Comparison of ENCODE assay signal across 9 cellular contexts in genomic region chr12:104460041-104460757, GRCh38. TPM values are rescaled to one million over a fixed set of nuclear protein-coding genes. Genes with fewer than 3 reads are reported as not detected.
A peak's percentile ranks its signal among the peaks of the same experiment; 100 is the strongest.
DNase-seq lines count a peak whose midpoint lies in the region; ATAC-seq and TF ChIP-seq lines count a peak whose summit lies in the region.
"Had no signal": no experiment of that assay in that cellular context is flagged by ENCODE, and none has a peak within 500 bp of the region (broad histone marks: within the 10 kb centered on the region; RNA-seq: fewer than 3 reads in every experiment).

No MANE protein-coding gene starts in this region.

- dilution Hi-C loops in mammary epithelial cell (cut with HindIII; ENCODE audit: low sequenced_read_pairs), result no loop called here

- peak overlapping the region; percentile 92 to 100 (median 96) for H3K4me3 Mint-ChIP-seq in CD4-positive, CD25-positive, alpha-beta regulatory T cell
- peak overlapping the region; percentile 99 for H3K4me3 Mint-ChIP-seq in natural killer cell treated with Interleukin-12 subunit alpha and Interleukin-12 subunit beta and Interleukin-15 and Interleukin-18, amount 100 ng/mL, for 72 hours

- peak overlapping the region; percentile 88 for H3K27ac ChIP-seq in CD4-positive, CD25-positive, alpha-beta regulatory T cell (ENCODE audit: insufficient read depth, low read length, poor library complexity, severe bottlenecking)
- H3K27ac ChIP-seq in KMS-11 (peak overlapping the region; percentile 71), mammary epithelial cell (ENCODE audit: insufficient read depth, low read depth, low read length) (peak overlapping the region; percentile 60)

- 78% methylated on average over 6 of the region's 10 CpGs for WGBS in mammary epithelial cell (ENCODE audit: low coverage, missing lambda C conversion rate)

- in situ Hi-C loops in mammary epithelial cell (cut with MboI; ENCODE audit: low sequenced_read_pairs in 2 of 2), result no loop called here

- H3K9me3 Mint-ChIP-seq in CD4-positive, CD25-positive, alpha-beta regulatory T cell, result peaks cover 0 to 2% (median 0%) of the 10 kb centered on the region in 7 donors
- H3K9me3 Mint-ChIP-seq in natural killer cell treated with Interleukin-12 subunit alpha and Interleukin-12 subunit beta and Interleukin-15 and Interleukin-18, amount 100 ng/mL, for 72 hours, result no peaks in the 10 kb centered on the region

- H3K79me2 ChIP-seq in KMS-11 (ENCODE audit: insufficient read depth, low read depth), result peaks cover 58% of the 10 kb centered on the region
- peaks cover 77% of the 10 kb centered on the region for H3K79me2 ChIP-seq in mammary epithelial cell (ENCODE audit: insufficient read depth, low read length)

- H3K27me3 ChIP-seq in CD4-positive, CD25-positive, alpha-beta regulatory T cell (ENCODE audit: control insufficient read depth, insufficient read depth, low read length), result no peaks in the 10 kb centered on the region
- no peaks in the 10 kb centered on the region for H3K27me3 ChIP-seq in KMS-11 (ENCODE audit: insufficient read depth, low read depth)
- H3K27me3 ChIP-seq in mammary epithelial cell (ENCODE audit: insufficient read depth, low read length), result no peaks in the 10 kb centered on the region

- H4K20me1 ChIP-seq in KMS-11 (ENCODE audit: insufficient read depth) (no peaks in the 10 kb centered on the region), mammary epithelial cell (ENCODE audit: insufficient read depth, low read length) (no peaks in the 10 kb centered on the region)

- TF ChIP-seq CTCF in KMS-11 (conservative IDR thresholded peaks at IDR 0.05; ENCODE audit: low read depth, low read length) (no peak), mammary epithelial cell (conservative IDR thresholded peaks at IDR 0.05 in 1 of 2, IDR thresholded peaks at IDR 0.05 in 1 of 2; ENCODE audit: extremely low read depth in 1 of 2, insufficient read depth in 1 of 2, low read depth in 1 of 2, low read length in 2 of 2) (no peak)

- no TSS peak for BruUV-seq in mammary epithelial cell (replicated peaks; lab: Mats Ljungman, UMichigan)

- no peaks in the 10 kb centered on the region for H3K27me3 Mint-ChIP-seq in CD4-positive, CD25-positive, alpha-beta regulatory T cell
- H3K27me3 Mint-ChIP-seq in natural killer cell treated with Interleukin-12 subunit alpha and Interleukin-12 subunit beta and Interleukin-15 and Interleukin-18, amount 100 ng/mL, for 72 hours, result no peaks in the 10 kb centered on the region

- CTCF ChIA-PET in mammary epithelial cell (lab: Charles Lee; ENCODE audit: low non-redundant PET), result interaction anchor here (0.5 kb wide), 1 partner anchor 23 kb away, joined by 3 read pairs; no protein-coding TSS in a partner anchor

- no peak overlapping the region for H2AFZ ChIP-seq in KMS-11 (ENCODE audit: low read depth)
- H2AFZ ChIP-seq in mammary epithelial cell (ENCODE audit: low read depth, low read length), result no peak overlapping the region

- DNase-seq in CD4-positive, CD25-positive, alpha-beta regulatory T cell, result peak in 1 of 3 donors; percentile 55
- no peak for DNase-seq in mammary epithelial cell
- DNase-seq in natural killer cell treated with Interleukin-12 subunit alpha and Interleukin-12 subunit beta and Interleukin-15 and Interleukin-18, amount 100 ng/mL, for 72 hours (ENCODE audit: low spot score), result no peak
- DNase-seq in ecto neural progenitor cell (ENCODE audit: low spot score), result no peak
- no peak for DNase-seq in GOT3 (lab: John Stamatoyannopoulos, UW)
- no peak for DNase-seq in NCI-H1105 treated with DMSO at 0.1 percent for 48 hours (lab: John Stamatoyannopoulos, UW)
- DNase-seq: NCI-H2081 had no signal

- H3K9me3 ChIP-seq in CD4-positive, CD25-positive, alpha-beta regulatory T cell (ENCODE audit: control insufficient read depth in 2 of 2, low read length in 2 of 2), result no peaks in the 10 kb centered on the region
- H3K9me3 ChIP-seq in mammary epithelial cell (replicated peaks; ENCODE audit: insufficient read depth, low read length), result no peaks in the 10 kb centered on the region

- ATAC-seq in CD4-positive, CD25-positive, alpha-beta regulatory T cell (ENCODE audit: low read depth in 2 of 2), result no peak
- ATAC-seq in natural killer cell treated with Interleukin-12 subunit alpha and Interleukin-12 subunit beta and Interleukin-15 and Interleukin-18, amount 100 ng/mL, for 72 hours, result no peak
- ATAC-seq in GM18867 (IDR thresholded peaks at IDR 0.05; ENCODE audit: unreplicated experiment), result no peak

- H3K36me3 Mint-ChIP-seq in CD4-positive, CD25-positive, alpha-beta regulatory T cell, result peaks cover 10% of the 10 kb centered on the region
- H3K36me3 Mint-ChIP-seq in natural killer cell treated with Interleukin-12 subunit alpha and Interleukin-12 subunit beta and Interleukin-15 and Interleukin-18, amount 100 ng/mL, for 72 hours, result peaks cover 19% of the 10 kb centered on the region

- peak overlapping the region; percentile 47 for H3K4me2 ChIP-seq in KMS-11
- H3K4me2 ChIP-seq in mammary epithelial cell (ENCODE audit: insufficient read depth, low read depth, low read length), result peak overlapping the region; percentile 87

- H3K27ac Mint-ChIP-seq in CD4-positive, CD25-positive, alpha-beta regulatory T cell, result peak overlapping the region; percentile 92 to 99 (median 97)
- peak overlapping the region; percentile 86 to 96 for H3K27ac Mint-ChIP-seq in natural killer cell treated with Interleukin-12 subunit alpha and Interleukin-12 subunit beta and Interleukin-15 and Interleukin-18, amount 100 ng/mL, for 72 hours

- H3K9ac ChIP-seq in KMS-11 (peak overlapping the region; percentile 79; the same call in 1 of the 2 replicates), mammary epithelial cell (ENCODE audit: insufficient read depth, low read length) (no peak overlapping the region)

- H3K4me1 Mint-ChIP-seq in CD4-positive, CD25-positive, alpha-beta regulatory T cell, result peaks cover 24 to 67% (median 49%) of the 10 kb centered on the region in 4 donors
- peaks cover 50 to 61% of the 10 kb centered on the region in 2 donors for H3K4me1 Mint-ChIP-seq in natural killer cell treated with Interleukin-12 subunit alpha and Interleukin-12 subunit beta and Interleukin-15 and Interleukin-18, amount 100 ng/mL, for 72 hours (ENCODE audit: low read depth in 2 of 2)

- peak overlapping the region; percentile 97 for H3K4me3 ChIP-seq in CD4-positive, CD25-positive, alpha-beta regulatory T cell (ENCODE audit: low read depth, low read length)
- H3K4me3 ChIP-seq in KMS-11 (IDR thresholded peaks at IDR 0.05; ENCODE audit: insufficient read depth, low read depth, low read length) (no peak overlapping the region), mammary epithelial cell (replicated peaks in 1 of 3; ENCODE audit: insufficient read depth in 1 of 3, low read depth in 2 of 3, low read length in 3 of 3) (peak overlapping the region in 1 of 3 experiments; percentile 77)

- H3K4me1 ChIP-seq in CD4-positive, CD25-positive, alpha-beta regulatory T cell (ENCODE audit: control insufficient read depth, insufficient read depth, low read length, poor library complexity, severe bottlenecking), result peaks cover 75% of the 10 kb centered on the region
- H3K4me1 ChIP-seq in KMS-11 (ENCODE audit: low read depth, poor library complexity, severe bottlenecking), result peaks cover 69% of the 10 kb centered on the region
- H3K4me1 ChIP-seq in mammary epithelial cell (ENCODE audit: insufficient read depth, low read length), result peaks cover 26% of the 10 kb centered on the region

- no peaks in the 10 kb centered on the region for H3K36me3 ChIP-seq in CD4-positive, CD25-positive, alpha-beta regulatory T cell (ENCODE audit: control insufficient read depth, insufficient read depth, low read length)
- H3K36me3 ChIP-seq in KMS-11 (ENCODE audit: insufficient read depth) (no peaks in the 10 kb centered on the region), mammary epithelial cell (ENCODE audit: insufficient read depth, low read length) (no peaks in the 10 kb centered on the region)

- intact Hi-C loops in mammary epithelial cell (cut with micrococcal nuclease), result no loop called here

RNA-seq across cellular contexts. Expression of gene CHST11, which starts 3.5 kb away (rescaled TPM):
- total RNA-seq in CD4-positive, CD25-positive, alpha-beta regulatory T cell, result 192 TPM
- 100 to 1,000 TPM in 2 of 4 donors, 10 to 100 TPM in 2; 70.2 to 114 (median 99.5) TPM for polyA plus RNA-seq in CD4-positive, CD25-positive, alpha-beta regulatory T cell
- total RNA-seq in mammary epithelial cell, result 10 to 100 TPM in 1 of 2 donors, 1 to 10 TPM in 1; 7.7 to 35.5 TPM
- polyA plus RNA-seq in mammary epithelial cell, result 30.3 TPM
- polyA minus RNA-seq in mammary epithelial cell, result 64.5 TPM
- total RNA-seq in natural killer cell treated with Interleukin-12 subunit alpha and Interleukin-12 subunit beta and Interleukin-15 and Interleukin-18, amount 100 ng/mL, for 72 hours, result 100 to 1,000 TPM; 195 to 374 TPM
